In the genomic region with DNA sequence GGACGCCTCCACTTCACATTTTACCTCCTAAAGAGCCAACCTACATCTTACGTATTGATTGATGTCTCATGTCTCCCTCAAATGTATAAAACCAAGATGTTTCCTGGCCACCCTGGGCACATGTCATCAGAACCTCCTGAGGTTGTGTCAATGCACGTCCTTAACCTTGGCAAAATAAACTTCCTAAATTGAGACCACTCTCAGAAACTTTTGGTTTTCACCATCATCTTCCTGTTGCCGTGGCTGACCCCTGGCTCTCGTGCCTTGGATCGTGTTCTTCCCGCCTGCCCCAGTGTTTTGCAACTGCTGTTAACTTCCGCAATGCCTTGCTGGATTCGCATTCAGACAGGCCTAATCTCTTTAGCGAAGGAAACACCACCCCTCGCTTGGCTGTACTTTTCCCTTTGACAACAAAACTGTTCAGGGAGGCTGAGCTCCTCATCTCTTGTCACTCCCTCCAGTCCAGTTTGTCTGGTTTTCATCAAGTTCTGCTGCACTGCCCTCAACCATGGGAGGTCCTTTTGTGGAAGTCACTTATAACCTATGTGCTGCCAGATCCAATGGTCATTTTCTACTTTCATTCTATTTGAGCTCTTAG, we compare ENCODE assay signal across 8 cellular contexts. TPM values are rescaled to one million over a fixed set of nuclear protein-coding genes. Genes with fewer than 3 reads are reported as not detected.
A peak's percentile ranks its signal among the peaks of the same experiment; 100 is the strongest.
DNase-seq lines count a peak whose midpoint lies in the region; ATAC-seq and TF ChIP-seq lines count a peak whose summit lies in the region.

No MANE protein-coding gene starts in this region.

- intact Hi-C loops in activated B cell treated with CpG ODN at 0.5 μM for 24 hours (cut with micrococcal nuclease), result loop anchor here (5.0 kb wide), 1 partner anchor 185 kb away; no protein-coding TSS in a partner anchor
- intact Hi-C loops in right cardiac atrium (cut with DNase I), result no loop called here

- peak overlapping the region; percentile 83 for H3K4me3 Mint-ChIP-seq in activated B cell treated with CpG ODN at 0.5 μM for 24 hours

- H3K4me1 Mint-ChIP-seq in activated B cell treated with CpG ODN at 0.5 μM for 24 hours, result peaks cover 49% of the 10 kb centered on the region

- H3K27me3 ChIP-seq in HUES48 (ENCODE audit: control insufficient read depth, insufficient read depth, low read length), result peaks cover 8% of the 10 kb centered on the region
- no peaks in the 10 kb centered on the region for H3K27me3 ChIP-seq in right cardiac atrium (ENCODE audit: control insufficient read depth, insufficient read depth)
- no peaks in the 10 kb centered on the region for H3K27me3 ChIP-seq in skeletal muscle tissue (ENCODE audit: control insufficient read depth in 3 of 3, insufficient read depth in 3 of 3, low read length in 3 of 3)

- no peaks in the 10 kb centered on the region; the same call in 1 of the 2 replicates for H3K36me3 ChIP-seq in HUES48 (ENCODE audit: control insufficient read depth, insufficient read depth, low read length)
- no peaks in the 10 kb centered on the region for H3K36me3 ChIP-seq in skeletal muscle tissue (ENCODE audit: control insufficient read depth in 3 of 3, insufficient read depth in 3 of 3, low read length in 3 of 3)

- no peaks in the 10 kb centered on the region for H3K9me3 Mint-ChIP-seq in activated B cell treated with CpG ODN at 0.5 μM for 24 hours

- ATAC-seq in activated B cell treated with CpG ODN at 0.5 μM for 24 hours (ENCODE audit: low read depth) (no peak), right cardiac atrium (peak; percentile 44 to 71), omental fat pad (ENCODE audit: low FRiP score) (no peak)

- H3K9ac ChIP-seq in HUES48 (ENCODE audit: low read depth, low read length), result no peak overlapping the region
- no peak overlapping the region for H3K9ac ChIP-seq in skeletal muscle tissue (ENCODE audit: low read depth in 1 of 3, low read length in 3 of 3)

- WGBS in right cardiac atrium, result 79% methylated on average over 11 of the region's 11 CpGs

- H3K4me3 ChIP-seq in HUES48 (ENCODE audit: low read depth, low read length) (peak overlapping the region; percentile 88), right cardiac atrium (ENCODE audit: low read length) (no peak overlapping the region), skeletal muscle tissue (ENCODE audit: low read length in 3 of 3) (no peak overlapping the region)

- no peak overlapping the region for H3K27ac ChIP-seq in HUES48 (ENCODE audit: low read depth, low read length)
- H3K27ac ChIP-seq in right cardiac atrium (ENCODE audit: low read length), result peak overlapping the region; percentile 99
- H3K27ac ChIP-seq in skeletal muscle tissue (ENCODE audit: low read depth, low read length), result peak overlapping the region; percentile 87

- no peak for TF ChIP-seq CTCF in activated B cell treated with CpG ODN at 0.5 μM for 24 hours (IDR thresholded peaks at IDR 0.05)
- no peak for TF ChIP-seq CTCF in GM20000 (IDR thresholded peaks at IDR 0.05; ENCODE audit: extremely low read depth, missing control alignments)
- TF ChIP-seq CTCF in omental fat pad (IDR thresholded peaks at IDR 0.05), result no peak

- CTCF ChIA-PET in activated B cell treated with CpG ODN at 0.5 μM for 24 hours (lab: Charles Lee), result no interaction called here

- H3K36me3 Mint-ChIP-seq in activated B cell treated with CpG ODN at 0.5 μM for 24 hours (ENCODE audit: low read depth), result peaks cover 4% of the 10 kb centered on the region

- H3K27me3 Mint-ChIP-seq in activated B cell treated with CpG ODN at 0.5 μM for 24 hours, result no peaks in the 10 kb centered on the region

- H3K9me3 ChIP-seq in HUES48 (ENCODE audit: control insufficient read depth, insufficient read depth, low read length) (no peaks in the 10 kb centered on the region), right cardiac atrium (ENCODE audit: control insufficient read depth, low read length) (no peaks in the 10 kb centered on the region), skeletal muscle tissue (ENCODE audit: control insufficient read depth in 3 of 3, low read length in 3 of 3) (no peaks in the 10 kb centered on the region)

- peaks cover 9% of the 10 kb centered on the region for H3K4me1 ChIP-seq in HUES48 (ENCODE audit: control insufficient read depth, insufficient read depth, low read length)
- peaks cover 4% of the 10 kb centered on the region for H3K4me1 ChIP-seq in right cardiac atrium (ENCODE audit: control insufficient read depth, insufficient read depth, low read length)
- peaks cover 3 to 10% (median 10%) of the 10 kb centered on the region in 3 donors for H3K4me1 ChIP-seq in skeletal muscle tissue (ENCODE audit: control insufficient read depth in 3 of 3, insufficient read depth in 3 of 3, low read length in 3 of 3)

- no peak for DNase-seq in activated B cell treated with CpG ODN at 0.5 μM for 24 hours
- DNase-seq in right cardiac atrium, result peak; percentile 63 to 85 (median 82)
- no peak for DNase-seq in epidermal melanocyte (ENCODE audit: insufficient read length, low spot score)
- DNase-seq in GM20000 (ENCODE audit: low spot score), result no peak
- no peak for DNase-seq in NCI-H345 treated with DMSO at 0.1 percent for 48 hours (lab: John Stamatoyannopoulos, UW; ENCODE audit: unreplicated experiment)
- no peak for DNase-seq in omental fat pad (ENCODE audit: low spot score)

- H3K27ac Mint-ChIP-seq in activated B cell treated with CpG ODN at 0.5 μM for 24 hours, result peak overlapping the region; percentile 92

- POLR2A ChIA-PET in activated B cell treated with CpG ODN at 0.5 μM for 24 hours (lab: Charles Lee), result interaction anchor here (0.6 to 1.2 kb wide), 2 partner anchors 26 to 30 kb away, joined by 5 to 6 read pairs; no protein-coding TSS in a partner anchor

RNA-seq across cellular contexts. Expression of a gene that starts 1.2 kb away (rescaled TPM):
- total RNA-seq in activated B cell treated with CpG ODN at 0.5 μM for 24 hours (50.5 and 51.3 TPM in 2 replicates), right cardiac atrium (10 to 100 TPM; 49.3 to 77.0 (median 61.5) TPM), skeletal muscle tissue (18.3 TPM), omental fat pad (10 to 100 TPM; 47.8 to 57.3 (median 50.0) TPM)
- polyA plus RNA-seq in right cardiac atrium, result 43.2 TPM

Comparison
In these comparisons a context has a peak if more than half of its experiments do, and no peak if none do; other contexts are left out.
1. ATAC-seq: peak in right cardiac atrium (2 of 2); none in activated B cell treated with CpG ODN at 0.5 μM for 24 hours (single experiment) and omental fat pad (single experiment).
2. DNase-seq: peak in right cardiac atrium (3 of 3); none in activated B cell treated with CpG ODN at 0.5 μM for 24 hours (single experiment), epidermal melanocyte (single experiment), GM20000 (single experiment), NCI-H345 treated with DMSO at 0.1 percent for 48 hours (single experiment) and omental fat pad (single experiment).